22 cellular contexts compared by ENCODE assay signal in genomic region chr7:115682507-115682906, GRCh38.
A peak's percentile ranks its signal among the peaks of the same experiment; 100 is the strongest.
DNase-seq lines count a peak whose midpoint lies in the region; ATAC-seq and TF ChIP-seq lines count a peak whose summit lies in the region.
"Had no signal": no experiment of that assay in that cellular context is flagged by ENCODE, and none has a peak within 500 bp of the region (broad histone marks: within the 10 kb centered on the region; RNA-seq: fewer than 3 reads in every experiment).

No MANE protein-coding gene starts in this region.

- no peak overlapping the region for H3K27ac Mint-ChIP-seq in stimulated activated naive B cell treated with anti-CD40 and anti-IgM and Interleukin-4, amounts not matched to agents 10 μg/mL and 1 μg/mL and 100 μg/mL, for 72 hours
- no peak overlapping the region for H3K27ac Mint-ChIP-seq in activated CD4-positive, alpha-beta T cell treated with anti-CD3 and anti-CD28 coated beads, Interleukin-2, amount 10 ng/mL, durations not matched to agents 7 days and 5 days
- no peak overlapping the region for H3K27ac Mint-ChIP-seq in MCF 10A (ENCODE audit: low read depth, unreplicated experiment)
- H3K27ac Mint-ChIP-seq: activated B cell treated with CpG ODN at 0.5 μM for 24 hours; activated CD4-positive, alpha-beta memory T cell treated with anti-CD3 and anti-CD28 coated beads, Interleukin-2, amount 10 ng/mL, durations not matched to agents 7 days and 5 days; activated T-cell treated with anti-CD3 and anti-CD28 coated beads, Interleukin-2, amount 50 U/mL, for 24 hours; B cell; immature natural killer cell; stimulated activated memory B cell treated with anti-CD40 and anti-IgM and Interleukin-4, amounts not matched to agents 10 μg/mL and 1 μg/mL and 100 μg/mL, for 72 hours; T-helper 2 cell treated with Interferon-gamma antibody and Interleukin-4, amounts not matched to agents 5 μg/mL and 100 μg/mL, for 36 hours had no signal

- intact Hi-C loops in MCF 10A (cut with micrococcal nuclease), result loop anchor here (10.0 kb wide), 1 partner anchor 328 kb away; no protein-coding TSS in a partner anchor

- CTCF ChIA-PET in activated CD4-positive, alpha-beta T cell treated with anti-CD3 and anti-CD28 coated beads, Interleukin-2, amount 10 ng/mL, durations not matched to agents 7 days and 5 days (lab: Charles Lee), result no interaction called here
- CTCF ChIA-PET in MCF 10A (lab: Yijun Ruan, JAX), result interaction anchor here (0.5 kb wide), 1 partner anchor 1302 kb away, joined by 3 read pairs; no protein-coding TSS in a partner anchor

- no peak overlapping the region for H3K4me3 Mint-ChIP-seq in stimulated activated naive B cell treated with anti-CD40 and anti-IgM and Interleukin-4, amounts not matched to agents 10 μg/mL and 1 μg/mL and 100 μg/mL, for 72 hours
- H3K4me3 Mint-ChIP-seq in activated CD4-positive, alpha-beta T cell treated with anti-CD3 and anti-CD28 coated beads, Interleukin-2, amount 10 ng/mL, durations not matched to agents 7 days and 5 days, result no peak overlapping the region
- H3K4me3 Mint-ChIP-seq in MCF 10A (ENCODE audit: unreplicated experiment), result no peak overlapping the region
- H3K4me3 Mint-ChIP-seq: activated B cell treated with CpG ODN at 0.5 μM for 24 hours; activated CD4-positive, alpha-beta memory T cell treated with anti-CD3 and anti-CD28 coated beads, Interleukin-2, amount 10 ng/mL, durations not matched to agents 7 days and 5 days; activated T-cell treated with anti-CD3 and anti-CD28 coated beads, Interleukin-2, amount 50 U/mL, for 24 hours; B cell; immature natural killer cell; stimulated activated memory B cell treated with anti-CD40 and anti-IgM and Interleukin-4, amounts not matched to agents 10 μg/mL and 1 μg/mL and 100 μg/mL, for 72 hours; T-helper 2 cell treated with Interferon-gamma antibody and Interleukin-4, amounts not matched to agents 5 μg/mL and 100 μg/mL, for 36 hours had no signal

- BruUV-seq in MCF 10A (replicated peaks; lab: Mats Ljungman, UMichigan), result no TSS peak

- no peaks in the 10 kb centered on the region for H3K9me3 Mint-ChIP-seq in stimulated activated naive B cell treated with anti-CD40 and anti-IgM and Interleukin-4, amounts not matched to agents 10 μg/mL and 1 μg/mL and 100 μg/mL, for 72 hours
- H3K9me3 Mint-ChIP-seq in activated CD4-positive, alpha-beta T cell treated with anti-CD3 and anti-CD28 coated beads, Interleukin-2, amount 10 ng/mL, durations not matched to agents 7 days and 5 days, result no peaks in the 10 kb centered on the region
- no peaks in the 10 kb centered on the region for H3K9me3 Mint-ChIP-seq in MCF 10A (ENCODE audit: unreplicated experiment)
- H3K9me3 Mint-ChIP-seq: activated B cell treated with CpG ODN at 0.5 μM for 24 hours; activated CD4-positive, alpha-beta memory T cell treated with anti-CD3 and anti-CD28 coated beads, Interleukin-2, amount 10 ng/mL, durations not matched to agents 7 days and 5 days; activated T-cell treated with anti-CD3 and anti-CD28 coated beads, Interleukin-2, amount 50 U/mL, for 24 hours; immature natural killer cell; stimulated activated memory B cell treated with anti-CD40 and anti-IgM and Interleukin-4, amounts not matched to agents 10 μg/mL and 1 μg/mL and 100 μg/mL, for 72 hours; T-helper 2 cell treated with Interferon-gamma antibody and Interleukin-4, amounts not matched to agents 5 μg/mL and 100 μg/mL, for 36 hours had no signal

- H3K36me3 Mint-ChIP-seq in stimulated activated naive B cell treated with anti-CD40 and anti-IgM and Interleukin-4, amounts not matched to agents 10 μg/mL and 1 μg/mL and 100 μg/mL, for 72 hours, result no peaks in the 10 kb centered on the region
- H3K36me3 Mint-ChIP-seq in activated CD4-positive, alpha-beta T cell treated with anti-CD3 and anti-CD28 coated beads, Interleukin-2, amount 10 ng/mL, durations not matched to agents 7 days and 5 days (ENCODE audit: low read depth), result no peaks in the 10 kb centered on the region
- no peaks in the 10 kb centered on the region for H3K36me3 Mint-ChIP-seq in MCF 10A (ENCODE audit: insufficient read depth, unreplicated experiment)
- H3K36me3 Mint-ChIP-seq: immature natural killer cell; stimulated activated memory B cell treated with anti-CD40 and anti-IgM and Interleukin-4, amounts not matched to agents 10 μg/mL and 1 μg/mL and 100 μg/mL, for 72 hours had no signal

- peak; percentile 78 for DNase-seq in DMS53 (lab: John Stamatoyannopoulos, UW)
- no peak for DNase-seq in stimulated activated naive B cell treated with anti-CD40 and anti-IgM and Interleukin-4, amounts not matched to agents 10 μg/mL and 1 μg/mL and 100 μg/mL, for 72 hours
- no peak for DNase-seq in activated CD4-positive, alpha-beta T cell treated with anti-CD3 and anti-CD28 coated beads, Interleukin-2, amount 10 ng/mL, durations not matched to agents 7 days and 5 days
- no peak for DNase-seq in MCF 10A (ENCODE audit: unreplicated experiment)
- DNase-seq: activated B cell treated with CpG ODN at 0.5 μM for 24 hours; activated CD4-positive, alpha-beta memory T cell treated with anti-CD3 and anti-CD28 coated beads, Interleukin-2, amount 10 ng/mL, durations not matched to agents 7 days and 5 days; activated naive CD4-positive, alpha-beta T cell treated with Interleukin-2 at 50 U/mL for 16 hours; activated T-cell treated with anti-CD3 and anti-CD28 coated beads, Interleukin-2, amount 50 U/mL, for 24 hours; amygdala; immature natural killer cell; left ventricle myocardium inferior; NCI-H1694; NCI-H2227 treated with DMSO at 0.1 percent for 48 hours; NK-92 treated with Interleukin-12 subunit alpha and Interleukin-12 subunit beta, amount 100 ng/mL, for 24 hours; testis had no signal

- H3K27me3 Mint-ChIP-seq in stimulated activated naive B cell treated with anti-CD40 and anti-IgM and Interleukin-4, amounts not matched to agents 10 μg/mL and 1 μg/mL and 100 μg/mL, for 72 hours, result no peaks in the 10 kb centered on the region
- H3K27me3 Mint-ChIP-seq in activated CD4-positive, alpha-beta T cell treated with anti-CD3 and anti-CD28 coated beads, Interleukin-2, amount 10 ng/mL, durations not matched to agents 7 days and 5 days, result no peaks in the 10 kb centered on the region
- peaks cover 71% of the 10 kb centered on the region for H3K27me3 Mint-ChIP-seq in MCF 10A (ENCODE audit: insufficient read depth, unreplicated experiment)
- H3K27me3 Mint-ChIP-seq: activated B cell treated with CpG ODN at 0.5 μM for 24 hours; activated CD4-positive, alpha-beta memory T cell treated with anti-CD3 and anti-CD28 coated beads, Interleukin-2, amount 10 ng/mL, durations not matched to agents 7 days and 5 days; activated T-cell treated with anti-CD3 and anti-CD28 coated beads, Interleukin-2, amount 50 U/mL, for 24 hours; B cell; stimulated activated memory B cell treated with anti-CD40 and anti-IgM and Interleukin-4, amounts not matched to agents 10 μg/mL and 1 μg/mL and 100 μg/mL, for 72 hours had no signal

- ATAC-seq in GM19025 (IDR thresholded peaks at IDR 0.05; ENCODE audit: low read depth, unreplicated experiment) (peak; percentile 51), HG02763 (IDR thresholded peaks at IDR 0.05; ENCODE audit: unreplicated experiment) (peak; percentile 46), HG03565 (IDR thresholded peaks at IDR 0.05; ENCODE audit: unreplicated experiment) (peak; percentile 59), HG02981 (IDR thresholded peaks at IDR 0.05; ENCODE audit: unreplicated experiment) (no peak)
- no peak for ATAC-seq in stimulated activated naive B cell treated with anti-CD40 and anti-IgM and Interleukin-4, amounts not matched to agents 10 μg/mL and 1 μg/mL and 100 μg/mL, for 72 hours (replicated peaks)
- ATAC-seq: stimulated activated memory B cell treated with anti-CD40 and anti-IgM and Interleukin-4, amounts not matched to agents 10 μg/mL and 1 μg/mL and 100 μg/mL, for 72 hours had no signal

- no peak for TF ChIP-seq CTCF in MCF 10A (IDR thresholded peaks at IDR 0.05; ENCODE audit: unreplicated experiment)

- H3K4me1 Mint-ChIP-seq in stimulated activated naive B cell treated with anti-CD40 and anti-IgM and Interleukin-4, amounts not matched to agents 10 μg/mL and 1 μg/mL and 100 μg/mL, for 72 hours, result no peaks in the 10 kb centered on the region
- no peaks in the 10 kb centered on the region for H3K4me1 Mint-ChIP-seq in activated CD4-positive, alpha-beta T cell treated with anti-CD3 and anti-CD28 coated beads, Interleukin-2, amount 10 ng/mL, durations not matched to agents 7 days and 5 days
- H3K4me1 Mint-ChIP-seq in MCF 10A (ENCODE audit: insufficient read depth, unreplicated experiment), result no peaks in the 10 kb centered on the region
- H3K4me1 Mint-ChIP-seq: activated B cell treated with CpG ODN at 0.5 μM for 24 hours; activated CD4-positive, alpha-beta memory T cell treated with anti-CD3 and anti-CD28 coated beads, Interleukin-2, amount 10 ng/mL, durations not matched to agents 7 days and 5 days; B cell; immature natural killer cell; stimulated activated memory B cell treated with anti-CD40 and anti-IgM and Interleukin-4, amounts not matched to agents 10 μg/mL and 1 μg/mL and 100 μg/mL, for 72 hours had no signal

- POLR2A ChIA-PET in activated CD4-positive, alpha-beta T cell treated with anti-CD3 and anti-CD28 coated beads, Interleukin-2, amount 10 ng/mL, durations not matched to agents 7 days and 5 days (lab: Charles Lee), result no interaction called here
- POLR2A ChIA-PET in MCF 10A (lab: Yijun Ruan, JAX), result interaction anchor here (0.5 kb wide), 1 partner anchor 607 kb away, joined by 3 read pairs; no protein-coding TSS in a partner anchor

Comparison
In these comparisons a context has a peak if more than half of its experiments do, and no peak if none do; other contexts are left out.
1. ATAC-seq: peak in GM19025 (single experiment), HG02763 (single experiment) and HG03565 (single experiment); none in stimulated activated naive B cell treated with anti-CD40 and anti-IgM and Interleukin-4, amounts not matched to agents 10 μg/mL and 1 μg/mL and 100 μg/mL, for 72 hours (0 of 2) and HG02981 (single experiment).